In the genomic region with DNA sequence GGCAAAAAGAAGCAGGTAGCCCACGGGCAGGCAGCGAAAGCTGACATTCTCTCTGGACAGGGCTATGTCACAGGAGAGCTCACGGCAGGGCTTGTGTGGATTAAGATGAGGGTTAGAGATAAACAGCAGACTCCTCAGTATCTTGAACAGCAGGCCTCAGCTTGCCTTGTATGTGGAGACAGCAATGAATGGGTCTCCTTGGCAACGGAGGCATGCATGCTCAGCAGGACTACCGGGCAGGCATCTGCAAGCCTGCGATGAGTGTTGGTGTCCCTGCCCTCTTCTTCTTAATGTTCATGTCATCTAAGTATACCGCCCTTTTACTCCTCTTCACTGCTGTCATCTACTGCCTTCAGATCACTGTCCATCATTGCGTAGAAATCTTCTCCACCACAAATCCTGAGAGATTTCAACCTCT, we compare ENCODE assay signal across 13 cellular contexts.
DNase-seq lines count a peak whose midpoint lies in the region; ATAC-seq and TF ChIP-seq lines count a peak whose summit lies in the region.
"Had no signal": no experiment of that assay in that cellular context is flagged by ENCODE, and none has a peak within 500 bp of the region (broad histone marks: within the 10 kb centered on the region; RNA-seq: fewer than 3 reads in every experiment).

No MANE protein-coding gene starts in this region.

- H3K9ac ChIP-seq in DND-41 (ENCODE audit: low read depth, low read length) (no peak overlapping the region), colonic mucosa (ENCODE audit: low read depth in 2 of 2, low read length in 2 of 2) (no peak overlapping the region)

- H3K27ac ChIP-seq in DND-41 (ENCODE audit: low read length): no peak overlapping the region
- peak overlapping the region; percentile 45 to 70 for H3K27ac ChIP-seq in breast epithelium
- H3K27ac ChIP-seq in colonic mucosa: no peak overlapping the region
- H3K27ac ChIP-seq: pancreas had no signal

- ATAC-seq in DND-41 (ENCODE audit: insufficient read depth, low read depth): peak; percentile 44; the same call in 1 of the 3 replicates

- H3K36me3 ChIP-seq in DND-41 (ENCODE audit: insufficient read depth, low read length): no peaks in the 10 kb centered on the region
- no peaks in the 10 kb centered on the region for H3K36me3 ChIP-seq in breast epithelium
- no peaks in the 10 kb centered on the region for H3K36me3 ChIP-seq in colonic mucosa
- no peaks in the 10 kb centered on the region for H3K36me3 ChIP-seq in MG63
- H3K36me3 ChIP-seq: pancreas had no signal

- H4K20me1 ChIP-seq in DND-41 (ENCODE audit: insufficient read depth, low read length): no peaks in the 10 kb centered on the region

- H3K27ac Mint-ChIP-seq in mesothelial cell of epicardium: peak overlapping the region; percentile 91
- no peak overlapping the region for H3K27ac Mint-ChIP-seq in activated CD4-positive, alpha-beta T cell treated with anti-CD3 and anti-CD28 coated beads, Interleukin-2, amount 10 ng/mL, durations not matched to agents 24 days and 14 days
- H3K27ac Mint-ChIP-seq: T-helper 1 cell treated with Interleukin-12 subunit alpha and Interleukin-12 subunit beta and Interleukin-4 antibody, amounts not matched to agents 30 μg/mL and 1 μg/mL, for 36 hours had no signal

- intact Hi-C loops in breast epithelium (cut with DNase I; ENCODE audit: low total_unique reads) (loop anchor here (10.0 kb wide), 1 partner anchor 434 kb away; a partner anchor contains a TSS), colonic mucosa (cut with DNase I) (loop anchor here (5.0 to 10.0 kb wide), 3 partner anchors 84 to 437 kb away; a partner anchor contains a TSS)
- intact Hi-C loops in activated CD4-positive, alpha-beta T cell treated with anti-CD3 and anti-CD28 coated beads, Interleukin-2, amount 10 ng/mL, durations not matched to agents 24 days and 14 days (cut with micrococcal nuclease): loop anchor here (5.0 to 10.0 kb wide), 5 partner anchors 82 to 1197 kb away; a partner anchor contains a TSS

- no peak overlapping the region for H3K4me3 ChIP-seq in DND-41 (ENCODE audit: low read depth in 1 of 2, low read length in 2 of 2)
- H3K4me3 ChIP-seq in breast epithelium: no peak overlapping the region
- no peak overlapping the region for H3K4me3 ChIP-seq in colonic mucosa
- no peak overlapping the region for H3K4me3 ChIP-seq in MG63
- H3K4me3 ChIP-seq: pancreas had no signal

- H3K27me3 ChIP-seq in DND-41 (ENCODE audit: insufficient read depth, low read length, poor library complexity) (no peaks in the 10 kb centered on the region), breast epithelium (no peaks in the 10 kb centered on the region), colonic mucosa (no peaks in the 10 kb centered on the region), MG63 (no peaks in the 10 kb centered on the region)
- H3K27me3 ChIP-seq: pancreas had no signal

- H2AFZ ChIP-seq in DND-41 (ENCODE audit: low read depth, low read length): no peak overlapping the region

- no peak for TF ChIP-seq CTCF in DND-41 (IDR thresholded peaks at IDR 0.05; ENCODE audit: borderline replicate concordance, extremely low read depth, low read length, poor library complexity, severe bottlenecking)
- no peak for TF ChIP-seq CTCF in breast epithelium (IDR thresholded peaks at IDR 0.05)
- no peak for TF ChIP-seq CTCF in mesothelial cell of epicardium (IDR thresholded peaks at IDR 0.05; ENCODE audit: unreplicated experiment)
- no peak for TF ChIP-seq CTCF in colonic mucosa (IDR thresholded peaks at IDR 0.05)

- H3K9me3 ChIP-seq in DND-41 (ENCODE audit: insufficient read depth, low read length, severe bottlenecking) (no peaks in the 10 kb centered on the region), breast epithelium (no peaks in the 10 kb centered on the region), colonic mucosa (no peaks in the 10 kb centered on the region), MG63 (no peaks in the 10 kb centered on the region)
- H3K9me3 ChIP-seq: pancreas had no signal

- no peak overlapping the region for H3K4me3 Mint-ChIP-seq in mesothelial cell of epicardium
- H3K4me3 Mint-ChIP-seq in activated CD4-positive, alpha-beta T cell treated with anti-CD3 and anti-CD28 coated beads, Interleukin-2, amount 10 ng/mL, durations not matched to agents 24 days and 14 days: no peak overlapping the region
- H3K4me3 Mint-ChIP-seq: T-helper 1 cell treated with Interleukin-12 subunit alpha and Interleukin-12 subunit beta and Interleukin-4 antibody, amounts not matched to agents 30 μg/mL and 1 μg/mL, for 36 hours had no signal

- H3K4me1 Mint-ChIP-seq in mesothelial cell of epicardium: peaks cover 48% of the 10 kb centered on the region
- peaks cover 14% of the 10 kb centered on the region for H3K4me1 Mint-ChIP-seq in activated CD4-positive, alpha-beta T cell treated with anti-CD3 and anti-CD28 coated beads, Interleukin-2, amount 10 ng/mL, durations not matched to agents 24 days and 14 days

- DNase-seq in DND-41: peak; percentile 10
- peak; percentile 52 for DNase-seq in NCI-H2171 (lab: John Stamatoyannopoulos, UW)
- DNase-seq in breast epithelium (ENCODE audit: low spot score in 2 of 2): peak in 1 of 2 donors; percentile 54
- no peak for DNase-seq in mesothelial cell of epicardium (ENCODE audit: low spot score in 2 of 2, unreplicated experiment in 2 of 2)
- no peak for DNase-seq in colonic mucosa
- no peak for DNase-seq in activated CD4-positive, alpha-beta T cell treated with anti-CD3 and anti-CD28 coated beads, Interleukin-2, amount 10 ng/mL, durations not matched to agents 24 days and 14 days
- DNase-seq in MG63: no peak
- no peak for DNase-seq in GF-D8 (lab: John Stamatoyannopoulos, UW)
- DNase-seq: Calu3, hippocampal formation, NCI-H2081 treated with DMSO at 0.1 percent for 48 hours had no signal

- no peak overlapping the region for H3K4me2 ChIP-seq in DND-41 (ENCODE audit: insufficient read depth, low read length)

- H3K36me3 Mint-ChIP-seq in mesothelial cell of epicardium: no peaks in the 10 kb centered on the region
- no peaks in the 10 kb centered on the region for H3K36me3 Mint-ChIP-seq in activated CD4-positive, alpha-beta T cell treated with anti-CD3 and anti-CD28 coated beads, Interleukin-2, amount 10 ng/mL, durations not matched to agents 24 days and 14 days (ENCODE audit: low read depth)

- no peaks in the 10 kb centered on the region for H3K79me2 ChIP-seq in DND-41 (ENCODE audit: insufficient read depth, low read length)

- H3K9me3 Mint-ChIP-seq in mesothelial cell of epicardium: no peaks in the 10 kb centered on the region
- H3K9me3 Mint-ChIP-seq in activated CD4-positive, alpha-beta T cell treated with anti-CD3 and anti-CD28 coated beads, Interleukin-2, amount 10 ng/mL, durations not matched to agents 24 days and 14 days: no peaks in the 10 kb centered on the region
- H3K9me3 Mint-ChIP-seq: T-helper 1 cell treated with Interleukin-12 subunit alpha and Interleukin-12 subunit beta and Interleukin-4 antibody, amounts not matched to agents 30 μg/mL and 1 μg/mL, for 36 hours had no signal

- no peak for TF ChIP-seq POLR2A in breast epithelium (IDR thresholded peaks at IDR 0.05)

- no peaks in the 10 kb centered on the region for H3K27me3 Mint-ChIP-seq in mesothelial cell of epicardium (ENCODE audit: low read depth)
- no peaks in the 10 kb centered on the region for H3K27me3 Mint-ChIP-seq in activated CD4-positive, alpha-beta T cell treated with anti-CD3 and anti-CD28 coated beads, Interleukin-2, amount 10 ng/mL, durations not matched to agents 24 days and 14 days

- H3K4me1 ChIP-seq in DND-41 (ENCODE audit: insufficient read depth, low read length) (peaks cover 4% of the 10 kb centered on the region; the same call in 1 of the 2 replicates), breast epithelium (no peaks in the 10 kb centered on the region), colonic mucosa (no peaks in the 10 kb centered on the region)

Comparison
In these comparisons a context has a peak if more than half of its experiments do, and no peak if none do; other contexts are left out.
1. DNase-seq: peak in DND-41 (single experiment) and NCI-H2171 (single experiment); none in mesothelial cell of epicardium (0 of 2), colonic mucosa (single experiment), activated CD4-positive, alpha-beta T cell treated with anti-CD3 and anti-CD28 coated beads, Interleukin-2, amount 10 ng/mL, durations not matched to agents 24 days and 14 days (single experiment), MG63 (single experiment) and GF-D8 (single experiment).
2. H3K27ac ChIP-seq: peak in breast epithelium (2 of 2); none in DND-41 (single experiment) and colonic mucosa (single experiment).